Comparison of ENCODE assay signal across 21 cellular contexts in genomic region chr14:36905272-36906046, GRCh38.
DNase-seq lines count a peak whose midpoint lies in the region; ATAC-seq, FAIRE-seq and TF ChIP-seq lines count a peak whose summit lies in the region.
"Had no signal": no experiment of that assay in that cellular context is flagged by ENCODE, and none has a peak within 500 bp of the region (broad histone marks: within the 10 kb centered on the region; RNA-seq: fewer than 3 reads in every experiment).

No MANE protein-coding gene starts in this region.

- POLR2A ChIA-PET in HEK293 (lab: Yijun Ruan, JAX): no interaction called here

- no peak for TF ChIP-seq CTCF in HEK293 (tag by site-specific recombination; IDR thresholded peaks at IDR 0.05)

- H3K27ac ChIP-seq in HEK293 (ENCODE audit: extremely low read depth, low read depth, low read length) (peak overlapping the region; percentile 44), small intestine (ENCODE audit: low read depth in 1 of 2, low read length in 1 of 2) (no peak overlapping the region)

- DNase-seq in NCI-H526 treated with DMSO at 0.1 percent for 48 hours (lab: John Stamatoyannopoulos, UW) (peak; percentile 70), left kidney (ENCODE audit: low read depth, low spot score) (peak; percentile 71), small intestine (peak; percentile 20), NCI-H1048 (lab: John Stamatoyannopoulos, UW) (no peak), inferior parietal cortex (ENCODE audit: extremely low spot score) (no peak)
- DNase-seq: ACHN; C1 segment of cervical spinal cord; DMS79 treated with DMSO at 0.1 percent for 48 hours; GOT3; IMR-90; MM.1S; NCI-H1092 treated with DMSO at 0.1 percent for 48 hours; NCI-H1694 treated with DMSO at 0.1 percent for 48 hours; NCI-H226; NCI-H524 treated with DMSO at 0.1 percent for 48 hours; NK-92 treated with Interleukin-12 subunit alpha and Interleukin-12 subunit beta, amount 100 ng/mL, for 24 hours had no signal

- WGBS in small intestine, 3 donors: 35 to 65% (median 61%) methylated on average over 9 of the region's 9 CpGs

- no peak overlapping the region for H3K4me3 ChIP-seq in HEK293 (ENCODE audit: low read depth, low read length)
- no peak overlapping the region for H3K4me3 ChIP-seq in small intestine (ENCODE audit: low read depth in 1 of 2, low read length in 2 of 2)

- CTCF ChIA-PET in HEK293 (lab: Yijun Ruan, JAX): interaction anchor here (0.6 to 0.8 kb wide), 2 partner anchors 37 to 252 kb away, joined by 3 to 4 read pairs; no protein-coding TSS in a partner anchor

- H3K36me3 ChIP-seq in HEK293 (ENCODE audit: control insufficient read depth in 2 of 2, insufficient read depth in 1 of 2, low read length in 2 of 2) (no peaks in the 10 kb centered on the region), small intestine (ENCODE audit: control insufficient read depth in 2 of 2, insufficient read depth in 2 of 2, low read length in 2 of 2) (no peaks in the 10 kb centered on the region)

- no peak for ATAC-seq in HG02642 (IDR thresholded peaks at IDR 0.05; ENCODE audit: poor library complexity, unreplicated experiment)
- ATAC-seq: Right ventricle myocardium inferior had no signal

- FAIRE-seq in small intestine (lab: Jason Lieb, UNC): no peak
- FAIRE-seq: HTR-8/SVneo, RCC 7860 had no signal

- H3K9me3 ChIP-seq in HEK293 (ENCODE audit: control insufficient read depth, insufficient read depth, low read depth, low read length): no peaks in the 10 kb centered on the region
- H3K9me3 ChIP-seq in small intestine (ENCODE audit: control insufficient read depth, low read depth): no peaks in the 10 kb centered on the region

- no peaks in the 10 kb centered on the region for H3K27me3 ChIP-seq in small intestine (ENCODE audit: control insufficient read depth in 2 of 2, insufficient read depth in 2 of 2, low read length in 2 of 2)

- H3K4me1 ChIP-seq in HEK293 (ENCODE audit: control insufficient read depth, insufficient read depth, low read length): peaks cover 12% of the 10 kb centered on the region; the same call in 1 of the 2 replicates
- no peaks in the 10 kb centered on the region for H3K4me1 ChIP-seq in small intestine (ENCODE audit: control insufficient read depth in 2 of 2, insufficient read depth in 1 of 2, low read depth in 1 of 2, low read length in 1 of 2)

TF ChIP-seq in HEK293, 187 proteins besides CTCF, POLR2A, EP300 and RAD21 (continues in another document):
- TF ChIP-seq ZNF157 (tag by site-specific recombination; IDR thresholded peaks at IDR 0.05) (no peak), BCL11A (tag by site-specific recombination; IDR thresholded peaks at IDR 0.05; ENCODE audit: low read depth) (no peak), ZNF544 (tag by site-specific recombination; IDR thresholded peaks at IDR 0.05) (no peak), REPIN1 (tag by site-specific recombination; IDR thresholded peaks at IDR 0.05; ENCODE audit: low read depth) (no peak), ZNF302 (tag by site-specific recombination; IDR thresholded peaks at IDR 0.05; ENCODE audit: low read depth) (no peak), ZFP41 (tag by site-specific recombination; IDR thresholded peaks at IDR 0.05; ENCODE audit: borderline replicate concordance) (no peak), YY1 (tag by site-specific recombination; IDR thresholded peaks at IDR 0.05) (0 out of 2 replicates have a peak, but pooled peaks have one; percentile 34), SP7 (tag by site-specific recombination; IDR thresholded peaks at IDR 0.05) (no peak), ZNF768 (tag by site-specific recombination; IDR thresholded peaks at IDR 0.05) (no peak), ZNF585B (tag by site-specific recombination; IDR thresholded peaks at IDR 0.05) (no peak), ZNF140 (tag by site-specific recombination; IDR thresholded peaks at IDR 0.05) (no peak), ZNF843 (tag by site-specific recombination; IDR thresholded peaks at IDR 0.05) (peak; percentile 94), ZNF692 (tag by site-specific recombination; IDR thresholded peaks at IDR 0.05) (no peak), ZSCAN30 (tag by site-specific recombination; IDR thresholded peaks at IDR 0.05) (peak; percentile 91), KLF10 (tag by site-specific recombination; IDR thresholded peaks at IDR 0.05) (peak; percentile 57), ZNF132 (tag by site-specific recombination; IDR thresholded peaks at IDR 0.05; ENCODE audit: borderline replicate concordance) (no peak), ZSCAN16 (tag by site-specific recombination; IDR thresholded peaks at IDR 0.05) (no peak), ZBTB48 (tag by site-specific recombination; IDR thresholded peaks at IDR 0.05) (no peak), SALL2 (tag by site-specific recombination; IDR thresholded peaks at IDR 0.05; ENCODE audit: borderline replicate concordance) (no peak), ZNF600 (tag by site-specific recombination; IDR thresholded peaks at IDR 0.05) (no peak), ZNF248 (tag by site-specific recombination; IDR thresholded peaks at IDR 0.05) (no peak), ZNF792 (tag by site-specific recombination; IDR thresholded peaks at IDR 0.05) (no peak), ZNF529 (tag by site-specific recombination; IDR thresholded peaks at IDR 0.05; ENCODE audit: insufficient replicate concordance) (no peak), TRIM28 (IDR thresholded peaks at IDR 0.05; ENCODE audit: borderline replicate concordance, low read length) (0 out of 2 replicates have a peak, but pooled peaks have one; percentile 46), MYNN (tag by site-specific recombination; IDR thresholded peaks at IDR 0.05; ENCODE audit: borderline replicate concordance) (no peak)
- TF ChIP-seq, protein P1, sequence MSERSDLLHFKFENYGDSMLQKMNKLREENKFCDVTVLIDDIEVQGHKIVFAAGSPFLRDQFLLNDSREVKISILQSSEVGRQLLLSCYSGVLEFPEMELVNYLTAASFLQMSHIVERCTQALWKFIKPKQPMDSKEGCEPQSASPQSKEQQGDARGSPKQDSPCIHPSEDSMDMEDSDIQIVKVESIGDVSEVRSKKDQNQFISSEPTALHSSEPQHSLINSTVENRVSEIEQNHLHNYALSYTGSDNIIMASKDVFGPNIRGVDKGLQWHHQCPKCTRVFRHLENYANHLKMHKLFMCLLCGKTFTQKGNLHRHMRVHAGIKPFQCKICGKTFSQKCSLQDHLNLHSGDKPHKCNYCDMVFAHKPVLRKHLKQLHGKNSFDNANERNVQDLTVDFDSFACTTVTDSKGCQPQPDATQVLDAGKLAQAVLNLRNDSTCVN (tag by site-specific recombination; optimal IDR thresholded peaks at IDR 0.05): no peak
- TF ChIP-seq, protein P2, sequence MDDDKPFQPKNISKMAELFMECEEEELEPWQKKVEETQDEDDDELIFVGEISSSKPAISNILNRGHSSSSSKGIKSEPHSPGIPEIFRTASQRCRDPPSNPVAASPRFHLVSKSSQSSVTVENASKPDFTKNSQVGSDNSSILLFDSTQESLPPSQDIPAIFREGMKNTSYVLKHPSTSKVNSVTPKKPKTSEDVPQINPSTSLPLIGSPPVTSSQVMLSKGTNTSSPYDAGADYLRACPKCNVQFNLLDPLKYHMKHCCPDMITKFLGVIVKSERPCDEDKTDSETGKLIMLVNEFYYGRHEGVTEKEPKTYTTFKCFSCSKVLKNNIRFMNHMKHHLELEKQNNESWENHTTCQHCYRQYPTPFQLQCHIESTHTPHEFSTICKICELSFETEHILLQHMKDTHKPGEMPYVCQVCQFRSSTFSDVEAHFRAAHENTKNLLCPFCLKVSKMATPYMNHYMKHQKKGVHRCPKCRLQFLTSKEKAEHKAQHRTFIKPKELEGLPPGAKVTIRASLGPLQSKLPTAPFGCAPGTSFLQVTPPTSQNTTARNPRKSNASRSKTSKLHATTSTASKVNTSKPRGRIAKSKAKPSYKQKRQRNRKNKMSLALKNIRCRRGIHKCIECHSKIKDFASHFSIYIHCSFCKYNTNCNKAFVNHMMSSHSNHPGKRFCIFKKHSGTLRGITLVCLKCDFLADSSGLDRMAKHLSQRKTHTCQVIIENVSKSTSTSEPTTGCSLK (tag by site-specific recombination; IDR thresholded peaks at IDR 0.05): no peak

Comparison
In these comparisons a context has a peak if more than half of its experiments do, and no peak if none do; other contexts are left out.
1. DNase-seq: peak in NCI-H526 treated with DMSO at 0.1 percent for 48 hours (single experiment), left kidney (single experiment) and small intestine (single experiment); none in NCI-H1048 (single experiment) and inferior parietal cortex (single experiment).